Comparison of ENCODE assay signal across 10 cellular contexts in genomic region chr14:61505815-61506809, GRCh38.
DNase-seq lines count a peak whose midpoint lies in the region; ATAC-seq and TF ChIP-seq lines count a peak whose summit lies in the region.
"Had no signal": no experiment of that assay in that cellular context is flagged by ENCODE, and none has a peak within 500 bp of the region (broad histone marks: within the 10 kb centered on the region; RNA-seq: fewer than 3 reads in every experiment).

No MANE protein-coding gene starts in this region.

- POLR2A ChIA-PET in activated CD4-positive, alpha-beta memory T cell treated with anti-CD3 and anti-CD28 coated beads for 36 hours (lab: Charles Lee): interaction anchor here (0.6 to 2.0 kb wide), 10 partner anchors 14 to 256 kb away, joined by 3 to 11 read pairs (median 4); partner anchors contain the start of gene SNAPC1
- POLR2A ChIA-PET in activated CD4-positive, alpha-beta memory T cell treated with anti-CD3 and anti-CD28 coated beads, Interleukin-2, amount 10 ng/mL, durations not matched to agents 7 days and 5 days (lab: Charles Lee): interaction anchor here (0.7 to 4.8 kb wide), 5 partner anchors 19 to 189 kb away, joined by 3 to 62 read pairs (median 6); partner anchors contain the start of gene HIF1A
- POLR2A ChIA-PET in activated B cell treated with CpG ODN at 0.5 μM for 24 hours (lab: Charles Lee): interaction anchor here (1.0 to 7.7 kb wide), 9 partner anchors 12 to 190 kb away, joined by 3 to 388 read pairs (median 4); partner anchors contain the start of gene HIF1A

- ATAC-seq in activated B cell treated with CpG ODN at 0.5 μM for 24 hours (ENCODE audit: low read depth): no peak
- no peak for ATAC-seq in left lung
- ATAC-seq: Right ventricle myocardium inferior had no signal

- H3K27ac Mint-ChIP-seq in activated CD4-positive, alpha-beta memory T cell treated with anti-CD3 and anti-CD28 coated beads for 36 hours: peak overlapping the region; percentile 98
- H3K27ac Mint-ChIP-seq in activated CD4-positive, alpha-beta memory T cell treated with anti-CD3 and anti-CD28 coated beads, Interleukin-2, amount 10 ng/mL, durations not matched to agents 7 days and 5 days: no peak overlapping the region
- H3K27ac Mint-ChIP-seq in activated B cell treated with CpG ODN at 0.5 μM for 24 hours: peak overlapping the region; percentile 99
- H3K27ac Mint-ChIP-seq in stimulated activated naive CD8-positive, alpha-beta T cell treated with anti-CD3 and anti-CD28 coated beads, Interleukin-15, Interleukin-2, amounts not matched to agents 100 ng/mL and 50 ng/mL, for 24 hours: peak overlapping the region; percentile 99

- H3K36me3 Mint-ChIP-seq in activated CD4-positive, alpha-beta memory T cell treated with anti-CD3 and anti-CD28 coated beads for 36 hours: peaks cover 53% of the 10 kb centered on the region
- peaks cover 71% of the 10 kb centered on the region for H3K36me3 Mint-ChIP-seq in activated CD4-positive, alpha-beta memory T cell treated with anti-CD3 and anti-CD28 coated beads, Interleukin-2, amount 10 ng/mL, durations not matched to agents 7 days and 5 days (ENCODE audit: low read depth)
- H3K36me3 Mint-ChIP-seq in activated B cell treated with CpG ODN at 0.5 μM for 24 hours (ENCODE audit: low read depth): no peaks in the 10 kb centered on the region
- H3K36me3 Mint-ChIP-seq in stimulated activated naive CD8-positive, alpha-beta T cell treated with anti-CD3 and anti-CD28 coated beads, Interleukin-15, Interleukin-2, amounts not matched to agents 100 ng/mL and 50 ng/mL, for 24 hours (ENCODE audit: low read depth): peaks cover 80% of the 10 kb centered on the region

- DNase-seq in activated CD4-positive, alpha-beta memory T cell treated with anti-CD3 and anti-CD28 coated beads for 36 hours: no peak
- no peak for DNase-seq in activated CD4-positive, alpha-beta memory T cell treated with anti-CD3 and anti-CD28 coated beads, Interleukin-2, amount 10 ng/mL, durations not matched to agents 7 days and 5 days
- no peak for DNase-seq in activated B cell treated with CpG ODN at 0.5 μM for 24 hours
- peak; percentile 59 for DNase-seq in fibroblast of villous mesenchyme (ENCODE audit: low read depth)
- no peak for DNase-seq in left lung
- DNase-seq in NCI-H187 (lab: John Stamatoyannopoulos, UW): no peak
- DNase-seq in NCI-H1105 (lab: John Stamatoyannopoulos, UW): no peak
- DNase-seq: cortex of kidney had no signal

- no peaks in the 10 kb centered on the region for H3K27me3 Mint-ChIP-seq in activated CD4-positive, alpha-beta memory T cell treated with anti-CD3 and anti-CD28 coated beads for 36 hours
- no peaks in the 10 kb centered on the region for H3K27me3 Mint-ChIP-seq in activated CD4-positive, alpha-beta memory T cell treated with anti-CD3 and anti-CD28 coated beads, Interleukin-2, amount 10 ng/mL, durations not matched to agents 7 days and 5 days
- no peaks in the 10 kb centered on the region for H3K27me3 Mint-ChIP-seq in activated B cell treated with CpG ODN at 0.5 μM for 24 hours
- no peaks in the 10 kb centered on the region for H3K27me3 Mint-ChIP-seq in stimulated activated naive CD8-positive, alpha-beta T cell treated with anti-CD3 and anti-CD28 coated beads, Interleukin-15, Interleukin-2, amounts not matched to agents 100 ng/mL and 50 ng/mL, for 24 hours

- peaks cover 97% of the 10 kb centered on the region for H3K4me1 Mint-ChIP-seq in activated CD4-positive, alpha-beta memory T cell treated with anti-CD3 and anti-CD28 coated beads for 36 hours (ENCODE audit: low read depth)
- H3K4me1 Mint-ChIP-seq in activated CD4-positive, alpha-beta memory T cell treated with anti-CD3 and anti-CD28 coated beads, Interleukin-2, amount 10 ng/mL, durations not matched to agents 7 days and 5 days: peaks cover 88% of the 10 kb centered on the region
- peaks cover 87% of the 10 kb centered on the region for H3K4me1 Mint-ChIP-seq in activated B cell treated with CpG ODN at 0.5 μM for 24 hours
- H3K4me1 Mint-ChIP-seq in stimulated activated naive CD8-positive, alpha-beta T cell treated with anti-CD3 and anti-CD28 coated beads, Interleukin-15, Interleukin-2, amounts not matched to agents 100 ng/mL and 50 ng/mL, for 24 hours (ENCODE audit: low read depth): peaks cover 100% of the 10 kb centered on the region

- peak overlapping the region in 1 of 2 donors; percentile 35 for H3K27ac ChIP-seq in left lung

- H3K4me1 ChIP-seq in left lung: peaks cover 19 to 72% of the 10 kb centered on the region in 2 donors

- intact Hi-C loops in activated CD4-positive, alpha-beta memory T cell treated with anti-CD3 and anti-CD28 coated beads for 36 hours (cut with micrococcal nuclease): no loop called here
- intact Hi-C loops in activated B cell treated with CpG ODN at 0.5 μM for 24 hours (cut with micrococcal nuclease): no loop called here
- intact Hi-C loops in left lung (cut with DNase I): no loop called here

- H3K9me3 ChIP-seq in left lung: no peaks in the 10 kb centered on the region

- no peaks in the 10 kb centered on the region for H3K27me3 ChIP-seq in left lung

- H3K4me3 ChIP-seq in fibroblast of villous mesenchyme (ENCODE audit: low read depth, low read length) (no peak overlapping the region), left lung (no peak overlapping the region)

- CTCF ChIA-PET in activated CD4-positive, alpha-beta memory T cell treated with anti-CD3 and anti-CD28 coated beads for 36 hours (lab: Charles Lee): interaction anchor here (2.1 to 2.3 kb wide), 2 partner anchors 29 to 35 kb away, joined by 8 to 20 read pairs; no protein-coding TSS in a partner anchor
- CTCF ChIA-PET in activated CD4-positive, alpha-beta memory T cell treated with anti-CD3 and anti-CD28 coated beads, Interleukin-2, amount 10 ng/mL, durations not matched to agents 7 days and 5 days (lab: Charles Lee): interaction anchor here (0.6 to 1.0 kb wide), 2 partner anchors 257 to 332 kb away, joined by 3 read pairs; no protein-coding TSS in a partner anchor
- CTCF ChIA-PET in activated B cell treated with CpG ODN at 0.5 μM for 24 hours (lab: Charles Lee): interaction anchor here (0.7 to 7.9 kb wide), 3 partner anchors 13 to 31 kb away, joined by 3 to 83 read pairs (median 3); no protein-coding TSS in a partner anchor

- TF ChIP-seq CTCF in activated B cell treated with CpG ODN at 0.5 μM for 24 hours (IDR thresholded peaks at IDR 0.05) (no peak), fibroblast of villous mesenchyme (IDR thresholded peaks at IDR 0.05; ENCODE audit: insufficient read depth, low read depth, low read length) (no peak), left lung (IDR thresholded peaks at IDR 0.05) (no peak)

- peaks cover 5% of the 10 kb centered on the region for H3K9me3 Mint-ChIP-seq in activated CD4-positive, alpha-beta memory T cell treated with anti-CD3 and anti-CD28 coated beads for 36 hours
- peaks cover 3% of the 10 kb centered on the region for H3K9me3 Mint-ChIP-seq in activated CD4-positive, alpha-beta memory T cell treated with anti-CD3 and anti-CD28 coated beads, Interleukin-2, amount 10 ng/mL, durations not matched to agents 7 days and 5 days
- peaks cover 2% of the 10 kb centered on the region for H3K9me3 Mint-ChIP-seq in activated B cell treated with CpG ODN at 0.5 μM for 24 hours
- H3K9me3 Mint-ChIP-seq in stimulated activated naive CD8-positive, alpha-beta T cell treated with anti-CD3 and anti-CD28 coated beads, Interleukin-15, Interleukin-2, amounts not matched to agents 100 ng/mL and 50 ng/mL, for 24 hours: peaks cover 5% of the 10 kb centered on the region

- peak overlapping the region; percentile 26 for H3K4me3 Mint-ChIP-seq in activated CD4-positive, alpha-beta memory T cell treated with anti-CD3 and anti-CD28 coated beads for 36 hours
- no peak overlapping the region for H3K4me3 Mint-ChIP-seq in activated CD4-positive, alpha-beta memory T cell treated with anti-CD3 and anti-CD28 coated beads, Interleukin-2, amount 10 ng/mL, durations not matched to agents 7 days and 5 days
- peak overlapping the region; percentile 17 for H3K4me3 Mint-ChIP-seq in activated B cell treated with CpG ODN at 0.5 μM for 24 hours
- H3K4me3 Mint-ChIP-seq in stimulated activated naive CD8-positive, alpha-beta T cell treated with anti-CD3 and anti-CD28 coated beads, Interleukin-15, Interleukin-2, amounts not matched to agents 100 ng/mL and 50 ng/mL, for 24 hours: peak overlapping the region; percentile 67

- no peaks in the 10 kb centered on the region for H3K36me3 ChIP-seq in left lung
